20 cellular contexts compared by ENCODE assay signal in genomic region chr11:27076121-27076589, GRCh38. TPM values are rescaled to one million over a fixed set of nuclear protein-coding genes. Genes with fewer than 3 reads are reported as not detected.
DNase-seq lines count a peak whose midpoint lies in the region; ATAC-seq lines count a peak whose summit lies in the region.
"Had no signal": no experiment of that assay in that cellular context is flagged by ENCODE, and none has a peak within 500 bp of the region (broad histone marks: within the 10 kb centered on the region; RNA-seq: fewer than 3 reads in every experiment).

No MANE protein-coding gene starts in this region.

- no peak overlapping the region for H3K9ac ChIP-seq in muscle layer of colon (ENCODE audit: low read length)

- no peak overlapping the region for H3K4me3 Mint-ChIP-seq in naive thymus-derived CD8-positive, alpha-beta T cell
- H3K4me3 Mint-ChIP-seq: activated CD4-positive, alpha-beta T cell treated with anti-CD3 and anti-CD28 coated beads for 36 hours had no signal

- no peak for ATAC-seq in HG02840 (IDR thresholded peaks at IDR 0.05; ENCODE audit: low FRiP score, unreplicated experiment)
- ATAC-seq in naive thymus-derived CD8-positive, alpha-beta T cell = no peak
- ATAC-seq: activated CD4-positive, alpha-beta T cell treated with anti-CD3 and anti-CD28 coated beads for 36 hours; body of pancreas; gastrocnemius medialis; left lobe of liver had no signal

- peaks cover 21% of the 10 kb centered on the region for H3K4me1 ChIP-seq in muscle layer of colon (ENCODE audit: insufficient read depth, low read length)
- H3K4me1 ChIP-seq: body of pancreas had no signal

- POLR2A ChIA-PET in naive thymus-derived CD8-positive, alpha-beta T cell (lab: Charles Lee) = no interaction called here

- H3K4me3 ChIP-seq in muscle layer of colon (ENCODE audit: low read depth in 1 of 2, low read length in 2 of 2) = no peak overlapping the region
- H3K4me3 ChIP-seq: body of pancreas, gastrocnemius medialis, skin epidermis, thoracic aorta had no signal

- H3K36me3 ChIP-seq in muscle layer of colon (ENCODE audit: insufficient read depth, low read length) = no peaks in the 10 kb centered on the region
- H3K36me3 ChIP-seq: gastrocnemius medialis, thoracic aorta had no signal

- no peaks in the 10 kb centered on the region for H3K36me3 Mint-ChIP-seq in naive thymus-derived CD8-positive, alpha-beta T cell

- peaks cover 3 to 31% (median 12%) of the 10 kb centered on the region in 9 donors for H3K9me3 Mint-ChIP-seq in naive thymus-derived CD8-positive, alpha-beta T cell

- H3K4me1 Mint-ChIP-seq in naive thymus-derived CD8-positive, alpha-beta T cell = no peaks in the 10 kb centered on the region
- H3K4me1 Mint-ChIP-seq: activated CD4-positive, alpha-beta T cell treated with anti-CD3 and anti-CD28 coated beads for 36 hours had no signal

- DNase-seq in COLO668 (lab: John Stamatoyannopoulos, UW; ENCODE audit: unreplicated experiment) (peak; percentile 71), ELF-1 (ENCODE audit: low read depth, low spot score) (peak; percentile 10), NCI-H2171 treated with DMSO at 0.1 percent for 48 hours (lab: John Stamatoyannopoulos, UW) (peak; percentile 91), GM19240 (ENCODE audit: insufficient read length, low spot score) (no peak)
- DNase-seq in naive thymus-derived CD8-positive, alpha-beta T cell = no peak
- DNase-seq: activated CD4-positive, alpha-beta T cell treated with anti-CD3 and anti-CD28 coated beads for 36 hours; activated naive CD4-positive, alpha-beta T cell treated with Interleukin-2 at 50 U/mL for 16 hours; cortex of kidney; gastrocnemius medialis; KBM-7; NCI-H1048; Right ventricle myocardium superior had no signal

- peak overlapping the region; percentile 49 for H3K27ac ChIP-seq in muscle layer of colon (ENCODE audit: low read depth, low read length)
- H3K27ac ChIP-seq: body of pancreas, epithelial cell of prostate, gastrocnemius medialis, skin epidermis, thoracic aorta had no signal

- H3K27me3 Mint-ChIP-seq in naive thymus-derived CD8-positive, alpha-beta T cell = peaks cover 0 to 2% (median 0%) of the 10 kb centered on the region in 5 donors
- H3K27me3 Mint-ChIP-seq: activated CD4-positive, alpha-beta T cell treated with anti-CD3 and anti-CD28 coated beads for 36 hours had no signal

- H3K27me3 ChIP-seq in muscle layer of colon (ENCODE audit: control insufficient read depth in 1 of 2, insufficient read depth in 2 of 2, low read length in 2 of 2) = no peaks in the 10 kb centered on the region
- H3K27me3 ChIP-seq: body of pancreas, gastrocnemius medialis had no signal

- H3K9me3 ChIP-seq in muscle layer of colon (ENCODE audit: low read length) = no peaks in the 10 kb centered on the region
- H3K9me3 ChIP-seq: body of pancreas, gastrocnemius medialis, thoracic aorta had no signal

- H3K27ac Mint-ChIP-seq in naive thymus-derived CD8-positive, alpha-beta T cell = no peak overlapping the region
- H3K27ac Mint-ChIP-seq: activated CD4-positive, alpha-beta T cell treated with anti-CD3 and anti-CD28 coated beads for 36 hours had no signal

RNA-seq across cellular contexts. Expression of gene BBOX1, which starts 35.5 kb away (rescaled TPM):
- not detected for total RNA-seq in naive thymus-derived CD8-positive, alpha-beta T cell
- polyA plus RNA-seq in naive thymus-derived CD8-positive, alpha-beta T cell = under 1 TPM in 1 of 3 donors, not detected in 2; 0.12 TPM
- total RNA-seq: activated CD4-positive, alpha-beta T cell treated with anti-CD3 and anti-CD28 coated beads for 36 hours; body of pancreas; mononuclear cell; Right ventricle myocardium superior; thoracic aorta had no signal

Comparison
In these comparisons a context has a peak if more than half of its experiments do, and no peak if none do; other contexts are left out.
1. DNase-seq: peak in COLO668 (single experiment), ELF-1 (single experiment) and NCI-H2171 treated with DMSO at 0.1 percent for 48 hours (single experiment); none in naive thymus-derived CD8-positive, alpha-beta T cell (0 of 10) and GM19240 (single experiment).